ENCODE assay signal across 8 cellular contexts in the genomic region with DNA sequence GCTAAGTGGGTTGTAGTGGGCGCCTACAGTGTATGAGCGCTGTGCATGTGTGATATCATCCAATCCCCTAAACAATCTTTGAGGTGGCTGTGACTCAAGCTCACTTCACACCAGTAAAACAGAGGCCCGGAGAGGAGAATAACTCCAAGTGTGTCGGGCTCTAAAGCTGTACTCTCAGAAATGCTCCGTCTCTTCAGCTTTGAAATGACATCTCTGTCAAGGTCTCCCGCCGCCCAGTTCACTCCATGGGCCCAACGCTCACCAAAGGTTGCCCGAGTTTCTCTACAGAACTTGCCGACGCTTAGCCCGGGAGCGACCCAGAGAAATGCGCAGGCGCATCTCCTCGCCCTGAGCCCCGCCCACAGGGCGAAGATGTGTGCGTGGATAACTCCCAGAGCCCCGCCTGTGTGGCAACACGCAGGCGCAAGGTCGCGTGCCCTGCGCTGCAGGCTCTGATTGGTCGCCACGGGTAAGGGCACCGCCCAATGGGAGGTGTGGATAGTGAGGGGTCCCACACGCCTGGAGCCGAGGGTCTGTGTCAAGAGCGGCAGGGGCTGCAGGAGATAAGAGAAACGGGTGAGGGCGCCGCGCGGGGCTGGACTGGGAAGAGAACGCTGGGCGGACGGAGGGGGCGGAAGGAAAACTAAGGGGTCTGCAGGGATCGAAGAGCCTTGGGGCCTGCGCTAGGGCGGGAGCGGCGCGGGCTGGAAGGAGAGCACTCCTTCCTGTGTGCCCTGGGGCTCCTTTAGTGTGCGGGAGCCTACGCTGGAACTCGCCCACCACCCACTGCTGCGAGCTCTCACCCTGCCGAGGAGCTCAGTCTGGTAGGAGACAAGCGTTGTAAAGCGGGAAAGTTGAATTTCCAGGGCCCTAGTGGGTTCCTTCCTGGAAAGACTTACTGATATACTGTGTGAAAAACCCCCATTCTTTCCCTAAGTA. TPM values are rescaled to one million over a fixed set of nuclear protein-coding genes. Genes with fewer than 3 reads are reported as not detected.
A peak's percentile ranks its signal among the peaks of the same experiment; 100 is the strongest.
DNase-seq lines count a peak whose midpoint lies in the region; ATAC-seq and TF ChIP-seq lines count a peak whose summit lies in the region.

A gene with protein sequence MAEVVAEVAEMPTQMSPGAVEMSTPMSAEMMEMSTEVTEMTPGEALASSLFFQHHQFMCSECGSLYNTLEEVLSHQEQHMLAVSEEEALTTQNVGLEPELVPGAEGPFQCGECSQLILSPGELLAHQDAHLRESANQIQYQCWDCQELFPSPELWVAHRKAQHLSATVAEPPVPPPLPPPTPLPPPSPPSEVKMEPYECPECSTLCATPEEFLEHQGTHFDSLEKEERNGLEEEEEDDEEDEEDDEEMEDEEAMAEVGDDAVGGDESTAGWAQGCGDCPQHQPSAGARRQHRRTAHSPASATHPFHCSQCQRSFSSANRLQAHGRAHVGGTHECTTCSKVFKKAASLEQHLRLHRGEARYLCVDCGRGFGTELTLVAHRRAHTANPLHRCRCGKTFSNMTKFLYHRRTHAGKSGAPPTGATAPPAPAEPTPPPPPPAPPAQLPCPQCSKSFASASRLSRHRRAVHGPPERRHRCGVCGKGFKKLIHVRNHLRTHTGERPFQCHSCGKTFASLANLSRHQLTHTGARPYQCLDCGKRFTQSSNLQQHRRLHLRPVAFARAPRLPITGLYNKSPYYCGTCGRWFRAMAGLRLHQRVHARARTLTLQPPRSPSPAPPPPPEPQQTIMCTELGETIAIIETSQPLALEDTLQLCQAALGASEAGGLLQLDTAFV (plus strand): TSS at position 501 of the 939 bp plus-strand sequence. CDS start 4,092 bp downstream, outside the sequence.

- peak; percentile 81 for TF ChIP-seq POLR2A in GM19099 (IDR thresholded peaks at IDR 0.05; ENCODE audit: extremely low read depth, insufficient read length, low read depth)

- DNase-seq in AG20443 (ENCODE audit: low spot score) (peak; percentile 100), NCI-H460 (ENCODE audit: extremely low read depth, low read depth) (peak; percentile 92), cerebellar cortex (ENCODE audit: low spot score) (peak; percentile 98), islet precursor cell (peak; percentile 100)
- DNase-seq in stimulated activated CD4-positive, alpha-beta T cell treated with anti-CD3 and anti-CD28 coated beads, Interleukin-12 subunit alpha, Interleukin-12 subunit beta, amount 100 ng/mL, for 4 hours, result peak; percentile 93

- ATAC-seq in HG03378 (IDR thresholded peaks at IDR 0.05; ENCODE audit: unreplicated experiment), result peak; percentile 56
- peak; percentile 83 to 86 for ATAC-seq in activated CD4-positive, CD25-positive, alpha-beta regulatory T cell treated with anti-CD3 and anti-CD28 coated beads, Interleukin-2, amount 50 U/mL, for 24 hours

RNA-seq across cellular contexts. Expression of the gene that starts here (rescaled TPM):
- total RNA-seq in NCI-H460 (2014; rRNA removed; shearing (Covaris generic)), result 3.7 and 4.4 TPM in 2 replicates
- polyA plus RNA-seq in NCI-H460 (2014; cell fraction: nucleus; rRNA removed), result 6.1 and 6.9 TPM in 2 replicates

Comparison
In these comparisons a context has a peak if more than half of its experiments do, and no peak if none do; other contexts are left out.
1. Peak in every context shown above with its lines: DNase-seq and ATAC-seq.